In genomic region chr7:142812437-142813215, GRCh38 we compare ENCODE assay signal across 12 cellular contexts. TPM values are rescaled to one million over a fixed set of nuclear protein-coding genes. Genes with fewer than 3 reads are reported as not detected.
DNase-seq lines count a peak whose midpoint lies in the region; ATAC-seq lines count a peak whose summit lies in the region.
"Had no signal": no experiment of that assay in that cellular context is flagged by ENCODE, and none has a peak within 500 bp of the region (broad histone marks: within the 10 kb centered on the region; RNA-seq: fewer than 3 reads in every experiment).

No MANE protein-coding gene starts in this region.

- H3K4me1 ChIP-seq in HUES64 (ENCODE audit: insufficient read depth, low read length) (peaks cover 29% of the 10 kb centered on the region), HAP-1 (no peaks in the 10 kb centered on the region)
- H3K4me1 ChIP-seq: pancreas, testis had no signal

- in situ Hi-C loops in HAP-1 (cut with MboI; ENCODE audit: low sequenced_read_pairs): no loop called here

- H3K27me3 ChIP-seq in HUES64 (ENCODE audit: insufficient read depth, low read length) (no peaks in the 10 kb centered on the region), HAP-1 (ENCODE audit: low read depth) (peaks cover 4% of the 10 kb centered on the region; the same call in 1 of the 2 replicates)
- H3K27me3 ChIP-seq: pancreas, testis had no signal

- H3K4me3 ChIP-seq in HUES64 (ENCODE audit: low read length) (0 out of 2 replicates have a peak overlapping the region, but pooled peaks have one; percentile 3), HAP-1 (no peak overlapping the region)
- H3K4me3 ChIP-seq: pancreas, testis had no signal

- DNase-seq in EL (peak; percentile 34), HAP-1 (ENCODE audit: low spot score in 2 of 2) (no peak)
- DNase-seq in activated T-cell treated with anti-CD3 and anti-CD28 coated beads, Interleukin-2, amount 50 U/mL, for 4 hours: no peak
- DNase-seq in naive thymus-derived CD8-positive, alpha-beta T cell: peak in 1 of 10 donors; percentile 11
- DNase-seq in stimulated activated CD8-positive, alpha-beta memory T cell treated with anti-CD3 and anti-CD28 coated beads, Interleukin-4, amount 100 ng/mL, for 48 hours: no peak
- DNase-seq: pancreas; stimulated activated CD4-positive, alpha-beta T cell treated with anti-CD3 and anti-CD28 coated beads, Interleukin-2, amount 100 ng/mL, for 48 hours; testis had no signal

- no peaks in the 10 kb centered on the region for H3K9me3 Mint-ChIP-seq in activated T-cell treated with anti-CD3 and anti-CD28 coated beads, Interleukin-2, amount 50 U/mL, for 4 hours
- H3K9me3 Mint-ChIP-seq in naive thymus-derived CD8-positive, alpha-beta T cell: no peaks in the 10 kb centered on the region

- POLR2A ChIA-PET in naive thymus-derived CD8-positive, alpha-beta T cell (lab: Charles Lee): interaction anchor here (1.0 to 16.2 kb wide), 14 partner anchors 9 to 509 kb away, joined by 3 to 3070 read pairs (median 4); no protein-coding TSS in a partner anchor

- peak overlapping the region; percentile 55; the same call in 1 of the 2 replicates for H3K27ac ChIP-seq in HUES64 (ENCODE audit: low read depth, low read length)
- H3K27ac ChIP-seq: pancreas, testis had no signal

- H3K27ac Mint-ChIP-seq in naive thymus-derived CD8-positive, alpha-beta T cell: peak overlapping the region; percentile 94 to 100 (median 100)

- no peaks in the 10 kb centered on the region for H3K27me3 Mint-ChIP-seq in activated T-cell treated with anti-CD3 and anti-CD28 coated beads, Interleukin-2, amount 50 U/mL, for 4 hours (ENCODE audit: low read depth)
- peaks cover 0 to 2% (median 0%) of the 10 kb centered on the region in 5 donors for H3K27me3 Mint-ChIP-seq in naive thymus-derived CD8-positive, alpha-beta T cell

- ATAC-seq in activated T-cell treated with anti-CD3 and anti-CD28 coated beads, Interleukin-2, amount 50 U/mL, for 4 hours: no peak
- ATAC-seq in naive thymus-derived CD8-positive, alpha-beta T cell: no peak
- no peak for ATAC-seq in GM18907 (IDR thresholded peaks at IDR 0.05; ENCODE audit: unreplicated experiment)
- ATAC-seq: left lobe of liver had no signal

- WGBS in HUES64: 66% methylated on average over 7 of the region's 7 CpGs

- H3K9me3 ChIP-seq in HUES64 (ENCODE audit: insufficient read depth, low read depth, low read length) (no peaks in the 10 kb centered on the region), HAP-1 (no peaks in the 10 kb centered on the region)
- H3K9me3 ChIP-seq: pancreas, testis had no signal

- H3K4me1 Mint-ChIP-seq in activated T-cell treated with anti-CD3 and anti-CD28 coated beads, Interleukin-2, amount 50 U/mL, for 4 hours (ENCODE audit: low read depth): peaks cover 72% of the 10 kb centered on the region
- H3K4me1 Mint-ChIP-seq in naive thymus-derived CD8-positive, alpha-beta T cell: peaks cover 42 to 74% (median 70%) of the 10 kb centered on the region in 4 donors

- H3K36me3 Mint-ChIP-seq in activated T-cell treated with anti-CD3 and anti-CD28 coated beads, Interleukin-2, amount 50 U/mL, for 4 hours (ENCODE audit: insufficient read depth): peaks cover 3% of the 10 kb centered on the region
- H3K36me3 Mint-ChIP-seq in naive thymus-derived CD8-positive, alpha-beta T cell: no peaks in the 10 kb centered on the region

- H3K36me3 ChIP-seq in HUES64 (ENCODE audit: insufficient read depth, low read length) (no peaks in the 10 kb centered on the region), HAP-1 (replicated peaks) (no peaks in the 10 kb centered on the region)
- H3K36me3 ChIP-seq: pancreas had no signal

- 0 out of 2 replicates have a peak overlapping the region, but pooled peaks have one; percentile 10 for H3K9ac ChIP-seq in HUES64 (ENCODE audit: low read depth, low read length)

- peak overlapping the region; percentile 69 for H3K4me3 Mint-ChIP-seq in activated T-cell treated with anti-CD3 and anti-CD28 coated beads, Interleukin-2, amount 50 U/mL, for 4 hours
- peak overlapping the region; percentile 53 to 93 (median 72) for H3K4me3 Mint-ChIP-seq in naive thymus-derived CD8-positive, alpha-beta T cell

RNA-seq across cellular contexts. Expression of gene PRSS2, which starts 41.9 kb away (rescaled TPM):
- polyA plus RNA-seq in HUES64 (2013, experiment 1 of 2): 3.0 TPM
- 2.7 TPM for polyA plus RNA-seq in HUES64 (2013, experiment 2 of 2)
- 10 to 100 TPM; 18.0 to 30.0 (median 25.2) TPM for total RNA-seq in activated T-cell treated with anti-CD3 and anti-CD28 coated beads, Interleukin-2, amount 50 U/mL, for 4 hours
- total RNA-seq in naive thymus-derived CD8-positive, alpha-beta T cell: not detected
- not detected for polyA plus RNA-seq in naive thymus-derived CD8-positive, alpha-beta T cell
- total RNA-seq: NCI-H460, testis had no signal

RNA-seq across cellular contexts. Expression of gene EPHB6, which starts 42.2 kb away (rescaled TPM):
- polyA plus RNA-seq in HUES64 (2013, experiment 1 of 2): 6.9 TPM
- polyA plus RNA-seq in HUES64 (2013, experiment 2 of 2): 8.6 TPM
- total RNA-seq in activated T-cell treated with anti-CD3 and anti-CD28 coated beads, Interleukin-2, amount 50 U/mL, for 4 hours: 1 to 10 TPM; 6.7 to 8.3 (median 8.0) TPM
- total RNA-seq in naive thymus-derived CD8-positive, alpha-beta T cell: 10 to 100 TPM; 48.6 to 57.4 TPM
- polyA plus RNA-seq in naive thymus-derived CD8-positive, alpha-beta T cell: 10 to 100 TPM; 10.2 to 23.3 (median 10.2) TPM
- total RNA-seq: NCI-H460 had no signal

Comparison
In these comparisons a context has a peak if more than half of its experiments do, and no peak if none do; other contexts are left out.
1. RNA of gene PRSS2, which starts 41.9 kb away (total RNA-seq): 18.0 to 30.0 TPM in activated T-cell treated with anti-CD3 and anti-CD28 coated beads, Interleukin-2, amount 50 U/mL, for 4 hours; not detected in naive thymus-derived CD8-positive, alpha-beta T cell; every median in the first group is over 10 times any median in the second.
2. RNA of gene EPHB6, which starts 42.2 kb away (total RNA-seq): 48.6 to 57.4 TPM in naive thymus-derived CD8-positive, alpha-beta T cell; 6.7 to 8.3 TPM in activated T-cell treated with anti-CD3 and anti-CD28 coated beads, Interleukin-2, amount 50 U/mL, for 4 hours; every median in the first group is over 4 times any median in the second.